In genomic region chr3:50347187-50347813, GRCh38 we compare ENCODE assay signal across 8 cellular contexts.
DNase-seq lines count a peak whose midpoint lies in the region; ATAC-seq, FAIRE-seq and TF ChIP-seq lines count a peak whose summit lies in the region.

No MANE protein-coding gene starts in this region.

- CTCF ChIA-PET in GM10248 (lab: Yijun Ruan, JAX), result interaction anchor here (1.0 to 8.4 kb wide), 15 partner anchors 9 to 266 kb away, joined by 3 to 70 read pairs (median 5); partner anchors contain the start of genes CISH, HYAL3, NAA80 and RASSF1

- POLR2A ChIA-PET in GM10248 (lab: Yijun Ruan, JAX), result interaction anchor here (0.6 to 1.2 kb wide), 2 partner anchors 10 to 221 kb away, joined by 4 to 5 read pairs; no protein-coding TSS in a partner anchor

- ATAC-seq in HG02642 (IDR thresholded peaks at IDR 0.05; ENCODE audit: poor library complexity, unreplicated experiment) (no peak), GM21576 (IDR thresholded peaks at IDR 0.05; ENCODE audit: unreplicated experiment) (no peak)

- DNase-seq in GM10248 (ENCODE audit: extremely low spot score), result peak; percentile 63
- peak; percentile 32 for DNase-seq in NCI-H1092 (lab: John Stamatoyannopoulos, UW)
- DNase-seq in astrocyte of the spinal cord (ENCODE audit: low read depth, low spot score), result peak; percentile 72
- peak; percentile 62 for DNase-seq in iris pigment epithelial cell (ENCODE audit: low read depth)
- peak; percentile 80 for DNase-seq in stimulated activated CD4-positive, alpha-beta T cell treated with anti-CD3 and anti-CD28 coated beads, Interleukin-4, amount 100 ng/mL, for 24 hours

- TF ChIP-seq CTCF in GM10248 (IDR thresholded peaks at IDR 0.05; ENCODE audit: control extremely low read depth, extremely low read depth, low read depth, missing control alignments), result peak; percentile 56
- peak; percentile 68 for TF ChIP-seq CTCF in astrocyte of the spinal cord (IDR thresholded peaks at IDR 0.05; ENCODE audit: low read depth, low read length)

- no peak overlapping the region for H3K4me3 ChIP-seq in astrocyte of the spinal cord (ENCODE audit: low read depth, low read length)

- in situ Hi-C loops in astrocyte of the spinal cord (cut with HindIII; ENCODE audit: low sequenced_read_pairs), result no loop called here

- FAIRE-seq in TTC549 (lab: Jason Lieb, UNC), result peak; percentile 53
